Comparison of ENCODE assay signal across 9 cellular contexts in genomic region chr16:89923640-89924297, GRCh38. TPM values are rescaled to one million over a fixed set of nuclear protein-coding genes. Genes with fewer than 3 reads are reported as not detected.
DNase-seq lines count a peak whose midpoint lies in the region; ATAC-seq and TF ChIP-seq lines count a peak whose summit lies in the region.
"Had no signal": no experiment of that assay in that cellular context is flagged by ENCODE, and none has a peak within 500 bp of the region (broad histone marks: within the 10 kb centered on the region; RNA-seq: fewer than 3 reads in every experiment).

No MANE protein-coding gene starts in this region.

- peaks cover 25% of the 10 kb centered on the region for H3K4me1 Mint-ChIP-seq in activated CD4-positive, alpha-beta T cell treated with anti-CD3 and anti-CD28 coated beads, Interleukin-2, amount 10 ng/mL, durations not matched to agents 24 days and 14 days

- 5% methylated on average over 29 of the region's 41 CpGs; no CpG with 5 or more reads in 1 of the 2 donors for WGBS in transverse colon (ENCODE audit: low coverage in 1 of 2), 2 donors

- H3K4me3 ChIP-seq in SU-DHL-6 (ENCODE audit: insufficient read depth, low read length, poor library complexity, severe bottlenecking) (peak overlapping the region; percentile 52), transverse colon (peak overlapping the region in 3 of 4 donors; percentile 34 to 57 (median 54))

- peaks cover 18% of the 10 kb centered on the region for H3K27me3 Mint-ChIP-seq in activated CD4-positive, alpha-beta T cell treated with anti-CD3 and anti-CD28 coated beads, Interleukin-2, amount 10 ng/mL, durations not matched to agents 24 days and 14 days

- H3K36me3 ChIP-seq in SU-DHL-6 (ENCODE audit: low read length) (no peaks in the 10 kb centered on the region), transverse colon (no peaks in the 10 kb centered on the region)

- H3K4me3 Mint-ChIP-seq in activated CD4-positive, alpha-beta T cell treated with anti-CD3 and anti-CD28 coated beads, Interleukin-2, amount 10 ng/mL, durations not matched to agents 24 days and 14 days = peak overlapping the region; percentile 19

- H3K9me3 ChIP-seq in SU-DHL-6 (ENCODE audit: insufficient read depth, low read length) (no peaks in the 10 kb centered on the region), transverse colon (no peaks in the 10 kb centered on the region)

- no peaks in the 10 kb centered on the region for H4K20me1 ChIP-seq in SU-DHL-6 (ENCODE audit: low read depth, low read length)

- H3K36me3 Mint-ChIP-seq in activated CD4-positive, alpha-beta T cell treated with anti-CD3 and anti-CD28 coated beads, Interleukin-2, amount 10 ng/mL, durations not matched to agents 24 days and 14 days (ENCODE audit: low read depth) = no peaks in the 10 kb centered on the region

- peak; percentile 68 for DNase-seq in activated CD4-positive, alpha-beta T cell treated with anti-CD3 and anti-CD28 coated beads, Interleukin-2, amount 10 ng/mL, durations not matched to agents 24 days and 14 days
- no peak for DNase-seq in activated CD4-positive, alpha-beta T cell treated with anti-CD3 and anti-CD28 coated beads, Interleukin-2, amount 50 U/mL, for 4 hours
- DNase-seq in islet precursor cell (peak; percentile 69), transverse colon (no peak), ACHN (no peak)
- no peak for DNase-seq in stimulated activated naive CD4-positive, alpha-beta T cell treated with Interleukin-2 at 50 U/mL for 16 hours (lab: John Stamatoyannopoulos, UW)
- DNase-seq: activated effector memory CD4-positive, alpha-beta T cell treated with Interleukin-2 at 50 U/mL for 16 hours had no signal

- H3K9me2 ChIP-seq in SU-DHL-6 (replicated peaks; ENCODE audit: insufficient read depth, low read length) = no peaks in the 10 kb centered on the region

- no peak for ATAC-seq in HG03025 (IDR thresholded peaks at IDR 0.05; ENCODE audit: low FRiP score, unreplicated experiment)

- H3K27me3 ChIP-seq in SU-DHL-6 (ENCODE audit: low read length) (no peaks in the 10 kb centered on the region), transverse colon (peaks cover 89% of the 10 kb centered on the region)

- peak overlapping the region; percentile 44 for H3K9ac ChIP-seq in SU-DHL-6 (ENCODE audit: low read length)

- no peak overlapping the region for H2AFZ ChIP-seq in SU-DHL-6 (ENCODE audit: low read depth, low read length, severe bottlenecking)

- intact Hi-C loops in activated CD4-positive, alpha-beta T cell treated with anti-CD3 and anti-CD28 coated beads, Interleukin-2, amount 10 ng/mL, durations not matched to agents 24 days and 14 days (cut with micrococcal nuclease) = loop anchor here (2.0 to 5.0 kb wide), 3 partner anchors 107 to 221 kb away; partner anchors contain the start of genes FANCA, SPATA2L, VPS9D1 and ZNF276
- intact Hi-C loops in transverse colon (cut with DNase I; ENCODE audit: low total_unique reads) = no loop called here

- H3K79me2 ChIP-seq in SU-DHL-6 (ENCODE audit: insufficient read depth, low read length) = no peaks in the 10 kb centered on the region

- TF ChIP-seq EP300 in transverse colon (IDR thresholded peaks at IDR 0.05; ENCODE audit: low read depth) = no peak

- TF ChIP-seq CTCF in SU-DHL-6 (IDR thresholded peaks at IDR 0.05; ENCODE audit: insufficient read depth, low read length, poor library complexity, severe bottlenecking) = no peak
- TF ChIP-seq CTCF in transverse colon (IDR thresholded peaks at IDR 0.05) = no peak

- H3K9me3 Mint-ChIP-seq in activated CD4-positive, alpha-beta T cell treated with anti-CD3 and anti-CD28 coated beads, Interleukin-2, amount 10 ng/mL, durations not matched to agents 24 days and 14 days = no peaks in the 10 kb centered on the region

- peaks cover 12 to 63% (median 49%) of the 10 kb centered on the region in 4 donors for H3K4me1 ChIP-seq in transverse colon

- 0 out of 2 replicates have a peak, but pooled peaks cover 7% of the 10 kb centered on the region for H3F3A ChIP-seq in SU-DHL-6 (ENCODE audit: insufficient read depth)

- TF ChIP-seq POLR2A in transverse colon (IDR thresholded peaks at IDR 0.05) = no peak

- H3K27ac ChIP-seq in SU-DHL-6 (ENCODE audit: low read depth, low read length) = no peak overlapping the region
- peak overlapping the region in 2 of 4 donors; percentile 80 to 86 for H3K27ac ChIP-seq in transverse colon

- peak overlapping the region; percentile 64 for H3K4me2 ChIP-seq in SU-DHL-6 (ENCODE audit: low read depth, low read length, poor library complexity, severe bottlenecking)

- no peak overlapping the region for H3K27ac Mint-ChIP-seq in activated CD4-positive, alpha-beta T cell treated with anti-CD3 and anti-CD28 coated beads, Interleukin-2, amount 10 ng/mL, durations not matched to agents 24 days and 14 days

- in situ Hi-C loops in transverse colon (cut with MboI; ENCODE audit: low pct_ligation_motif_present in 1 of 4, low pct_unique_long_range_greater_than_20kb in 1 of 4, low sequenced_read_pairs in 3 of 4) = no loop called here
- in situ Hi-C loops in ACHN (cut with HindIII; ENCODE audit: low pct_ligation_motif_present, low pct_unique_long_range_greater_than_20kb, low sequenced_read_pairs) = no loop called here

RNA-seq across cellular contexts. Expression of gene TUBB3, which starts 0.6 kb away (rescaled TPM):
- 2.2 and 2.6 TPM in 2 replicates for total RNA-seq in activated CD4-positive, alpha-beta T cell treated with anti-CD3 and anti-CD28 coated beads, Interleukin-2, amount 10 ng/mL, durations not matched to agents 24 days and 14 days
- 10 to 100 TPM in 1 of 4 donors, 1 to 10 TPM in 3; 2.4 to 12.7 (median 4.6) TPM for total RNA-seq in transverse colon

RNA-seq across cellular contexts. Expression of gene MC1R, which starts 5.1 kb away (rescaled TPM):
- 4.6 and 5.9 TPM in 2 replicates for total RNA-seq in activated CD4-positive, alpha-beta T cell treated with anti-CD3 and anti-CD28 coated beads, Interleukin-2, amount 10 ng/mL, durations not matched to agents 24 days and 14 days
- total RNA-seq in transverse colon = 1 to 10 TPM; 2.9 to 7.2 (median 6.7) TPM

RNA-seq across cellular contexts. Expression of gene DEF8, which starts 24.8 kb away (rescaled TPM):
- 39.0 and 42.2 TPM in 2 replicates for total RNA-seq in activated CD4-positive, alpha-beta T cell treated with anti-CD3 and anti-CD28 coated beads, Interleukin-2, amount 10 ng/mL, durations not matched to agents 24 days and 14 days
- total RNA-seq in transverse colon = 10 to 100 TPM; 54.8 to 96.7 (median 78.1) TPM

RNA-seq across cellular contexts. Expression of gene TCF25, which starts 50.4 kb away (rescaled TPM):
- 192 and 194 TPM in 2 replicates for total RNA-seq in activated CD4-positive, alpha-beta T cell treated with anti-CD3 and anti-CD28 coated beads, Interleukin-2, amount 10 ng/mL, durations not matched to agents 24 days and 14 days
- 100 to 1,000 TPM; 202 to 648 (median 354) TPM for total RNA-seq in transverse colon

Comparison
In these comparisons a context has a peak if more than half of its experiments do, and no peak if none do; other contexts are left out.
1. DNase-seq: peak in activated CD4-positive, alpha-beta T cell treated with anti-CD3 and anti-CD28 coated beads, Interleukin-2, amount 10 ng/mL, durations not matched to agents 24 days and 14 days (single experiment) and islet precursor cell (single experiment); none in activated CD4-positive, alpha-beta T cell treated with anti-CD3 and anti-CD28 coated beads, Interleukin-2, amount 50 U/mL, for 4 hours (0 of 2), transverse colon (single experiment), stimulated activated naive CD4-positive, alpha-beta T cell treated with Interleukin-2 at 50 U/mL for 16 hours (single experiment) and ACHN (single experiment).